ENCODE assay signal across 15 cellular contexts in the genomic region with DNA sequence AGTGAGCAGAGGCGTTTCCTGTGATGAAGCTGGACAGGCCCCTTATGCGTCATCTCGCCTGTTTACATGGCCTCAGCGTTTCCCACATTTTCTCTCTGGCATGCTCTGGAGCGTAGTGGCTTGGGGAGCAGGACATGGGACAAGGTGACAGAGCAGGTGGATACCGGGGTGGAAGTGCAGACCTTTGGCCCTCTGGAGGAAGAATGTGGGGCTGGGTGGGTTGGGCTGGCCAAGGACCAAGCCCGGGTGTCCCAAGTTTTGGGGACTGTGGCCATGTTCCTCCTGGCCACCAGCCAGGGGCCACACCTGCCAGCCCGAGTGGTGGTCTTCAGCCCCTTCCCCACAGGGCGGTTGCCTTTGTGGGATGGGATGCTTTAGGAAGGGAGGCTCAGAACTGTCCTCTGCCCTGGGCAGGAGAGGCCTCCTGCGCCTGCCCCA.
DNase-seq lines count a peak whose midpoint lies in the region; ATAC-seq, FAIRE-seq and TF ChIP-seq lines count a peak whose summit lies in the region.
"Had no signal": no experiment of that assay in that cellular context is flagged by ENCODE, and none has a peak within 500 bp of the region (broad histone marks: within the 10 kb centered on the region; RNA-seq: fewer than 3 reads in every experiment).

No MANE protein-coding gene starts in this region.

- in situ Hi-C loops in gastrocnemius medialis (cut with MboI; ENCODE audit: low sequenced_read_pairs in 4 of 4), result no loop called here

- H3K4me3 ChIP-seq in lung, result no peak overlapping the region
- H3K4me3 ChIP-seq in stomach, result no peak overlapping the region
- H3K4me3 ChIP-seq in gastrocnemius medialis, result no peak overlapping the region

- intact Hi-C loops in activated T-helper 2 cell treated with anti-CD3 and anti-CD28 coated beads, Interferon-gamma antibody, Interleukin-2, Interleukin-4, amounts not matched to agents 10 μg/mL and 5 μg/mL and 100 μg/mL, durations not matched to agents 14 hours and 24 hours and 36 hours (cut with micrococcal nuclease), result no loop called here
- intact Hi-C loops in stomach (cut with DNase I; ENCODE audit: low total_unique reads) (no loop called here), gastrocnemius medialis (cut with DNase I; ENCODE audit: low total_unique reads) (no loop called here)

- H3K36me3 ChIP-seq in lung (ENCODE audit: control insufficient read depth in 2 of 2, insufficient read depth in 2 of 2, low read length in 2 of 2), result no peaks in the 10 kb centered on the region
- no peaks in the 10 kb centered on the region for H3K36me3 ChIP-seq in stomach
- no peaks in the 10 kb centered on the region for H3K36me3 ChIP-seq in gastrocnemius medialis

- H3K9me3 Mint-ChIP-seq in activated CD8-positive, alpha-beta memory T cell treated with anti-CD3 and anti-CD28 coated beads, Interleukin-2, amount 10 ng/mL, durations not matched to agents 7 days and 5 days (ENCODE audit: low read depth), result no peaks in the 10 kb centered on the region
- H3K9me3 Mint-ChIP-seq in activated T-helper 2 cell treated with anti-CD3 and anti-CD28 coated beads, Interferon-gamma antibody, Interleukin-2, Interleukin-4, amounts not matched to agents 10 μg/mL and 5 μg/mL and 100 μg/mL, durations not matched to agents 14 hours and 24 hours and 36 hours, result peaks cover 5% of the 10 kb centered on the region

- H3K4me1 Mint-ChIP-seq in activated CD8-positive, alpha-beta memory T cell treated with anti-CD3 and anti-CD28 coated beads, Interleukin-2, amount 10 ng/mL, durations not matched to agents 7 days and 5 days, result no peaks in the 10 kb centered on the region
- H3K4me1 Mint-ChIP-seq in activated T-helper 2 cell treated with anti-CD3 and anti-CD28 coated beads, Interferon-gamma antibody, Interleukin-2, Interleukin-4, amounts not matched to agents 10 μg/mL and 5 μg/mL and 100 μg/mL, durations not matched to agents 14 hours and 24 hours and 36 hours (ENCODE audit: low read depth), result no peaks in the 10 kb centered on the region

- TF ChIP-seq EP300 in stomach (IDR thresholded peaks at IDR 0.05), result no peak

- no peak for TF ChIP-seq CTCF in lung (IDR thresholded peaks at IDR 0.05; ENCODE audit: control extremely low read depth, extremely low read depth)
- no peak for TF ChIP-seq CTCF in stomach (IDR thresholded peaks at IDR 0.05)
- no peak for TF ChIP-seq CTCF in gastrocnemius medialis (IDR thresholded peaks at IDR 0.05 in 4 of 5, conservative IDR thresholded peaks at IDR 0.05 in 1 of 5)

- DNase-seq in activated CD8-positive, alpha-beta memory T cell treated with anti-CD3 and anti-CD28 coated beads, Interleukin-2, amount 10 ng/mL, durations not matched to agents 7 days and 5 days, result peak; percentile 7
- DNase-seq in activated CD8-positive, alpha-beta memory T cell treated with anti-CD3 and anti-CD28 coated beads, Interleukin-2, amount 50 U/mL, for 4 hours, result no peak
- DNase-seq in activated T-helper 2 cell treated with anti-CD3 and anti-CD28 coated beads, Interferon-gamma antibody, Interleukin-2, Interleukin-4, amounts not matched to agents 10 μg/mL and 5 μg/mL and 100 μg/mL, durations not matched to agents 14 hours and 24 hours and 36 hours (ENCODE audit: low spot score), result peak; percentile 2
- DNase-seq in lung (ENCODE audit: low spot score), result peak; percentile 24
- DNase-seq in stomach, result peak; percentile 18
- no peak for DNase-seq in urothelium cell line (ENCODE audit: low spot score)
- DNase-seq in gastrocnemius medialis, result no peak
- DNase-seq in amygdala (lab: John Stamatoyannopoulos, UW), result no peak
- DNase-seq: C1 segment of cervical spinal cord, HFFc6, Karpas-422, NCI-H1930, NCI-H2171 had no signal

- H3K4me1 ChIP-seq in lung (ENCODE audit: control insufficient read depth in 2 of 2, insufficient read depth in 2 of 2, low read length in 2 of 2) (no peaks in the 10 kb centered on the region), stomach (no peaks in the 10 kb centered on the region), gastrocnemius medialis (no peaks in the 10 kb centered on the region)

- no peak for TF ChIP-seq POLR2A in stomach (IDR thresholded peaks at IDR 0.05)
- no peak for TF ChIP-seq POLR2A in gastrocnemius medialis (IDR thresholded peaks at IDR 0.05)

- H3K4me3 Mint-ChIP-seq in activated CD8-positive, alpha-beta memory T cell treated with anti-CD3 and anti-CD28 coated beads, Interleukin-2, amount 10 ng/mL, durations not matched to agents 7 days and 5 days, result no peak overlapping the region
- no peak overlapping the region for H3K4me3 Mint-ChIP-seq in activated T-helper 2 cell treated with anti-CD3 and anti-CD28 coated beads, Interferon-gamma antibody, Interleukin-2, Interleukin-4, amounts not matched to agents 10 μg/mL and 5 μg/mL and 100 μg/mL, durations not matched to agents 14 hours and 24 hours and 36 hours (ENCODE audit: low read depth)
- H3K4me3 Mint-ChIP-seq: HFFc6 had no signal

- H3K9me3 ChIP-seq in lung (ENCODE audit: control insufficient read depth in 2 of 2, insufficient read depth in 1 of 2, low read length in 1 of 2) (peaks cover 0 to 2% of the 10 kb centered on the region in 2 donors), stomach (no peaks in the 10 kb centered on the region), gastrocnemius medialis (no peaks in the 10 kb centered on the region)

- no peak for ATAC-seq in activated CD8-positive, alpha-beta memory T cell treated with anti-CD3 and anti-CD28 coated beads, Interleukin-2, amount 10 ng/mL, durations not matched to agents 7 days and 5 days
- no peak for ATAC-seq in lung (ENCODE audit: insufficient read depth, low FRiP score)
- no peak for ATAC-seq in gastrocnemius medialis
- ATAC-seq: Panc1 had no signal

- CTCF ChIA-PET in activated CD8-positive, alpha-beta memory T cell treated with anti-CD3 and anti-CD28 coated beads, Interleukin-2, amount 10 ng/mL, durations not matched to agents 7 days and 5 days (lab: Charles Lee), result no interaction called here

- 75 to 87% methylated on average over 10 of the region's 10 CpGs for WGBS in lung, 2 donors
- WGBS in stomach, 5 donors, result 40 to 66% (median 48%) methylated on average over 9 to 10 of the region's 10 CpGs

- no peak overlapping the region for H3K27ac ChIP-seq in lung (ENCODE audit: low read depth in 1 of 2, low read length in 1 of 2)
- no peak overlapping the region for H3K27ac ChIP-seq in stomach
- H3K27ac ChIP-seq in gastrocnemius medialis, result no peak overlapping the region

- no peak overlapping the region for H3K27ac Mint-ChIP-seq in activated CD8-positive, alpha-beta memory T cell treated with anti-CD3 and anti-CD28 coated beads, Interleukin-2, amount 10 ng/mL, durations not matched to agents 7 days and 5 days
- H3K27ac Mint-ChIP-seq in activated T-helper 2 cell treated with anti-CD3 and anti-CD28 coated beads, Interferon-gamma antibody, Interleukin-2, Interleukin-4, amounts not matched to agents 10 μg/mL and 5 μg/mL and 100 μg/mL, durations not matched to agents 14 hours and 24 hours and 36 hours, result no peak overlapping the region
- H3K27ac Mint-ChIP-seq: HFFc6 had no signal

- H3K27me3 ChIP-seq in lung (ENCODE audit: control insufficient read depth, insufficient read depth) (no peaks in the 10 kb centered on the region), stomach (peaks cover 0 to 44% (median 0%) of the 10 kb centered on the region in 3 donors), gastrocnemius medialis (no peaks in the 10 kb centered on the region)

- no peak for FAIRE-seq in urothelium cell line (lab: Jason Lieb, UNC)
- FAIRE-seq: H1 had no signal

- no peaks in the 10 kb centered on the region for H3K36me3 Mint-ChIP-seq in activated CD8-positive, alpha-beta memory T cell treated with anti-CD3 and anti-CD28 coated beads, Interleukin-2, amount 10 ng/mL, durations not matched to agents 7 days and 5 days
- H3K36me3 Mint-ChIP-seq in activated T-helper 2 cell treated with anti-CD3 and anti-CD28 coated beads, Interferon-gamma antibody, Interleukin-2, Interleukin-4, amounts not matched to agents 10 μg/mL and 5 μg/mL and 100 μg/mL, durations not matched to agents 14 hours and 24 hours and 36 hours (ENCODE audit: low read depth), result no peaks in the 10 kb centered on the region

- no peaks in the 10 kb centered on the region for H3K27me3 Mint-ChIP-seq in activated CD8-positive, alpha-beta memory T cell treated with anti-CD3 and anti-CD28 coated beads, Interleukin-2, amount 10 ng/mL, durations not matched to agents 7 days and 5 days
- no peaks in the 10 kb centered on the region for H3K27me3 Mint-ChIP-seq in activated T-helper 2 cell treated with anti-CD3 and anti-CD28 coated beads, Interferon-gamma antibody, Interleukin-2, Interleukin-4, amounts not matched to agents 10 μg/mL and 5 μg/mL and 100 μg/mL, durations not matched to agents 14 hours and 24 hours and 36 hours (ENCODE audit: low read depth)

Comparison
In these comparisons a context has a peak if more than half of its experiments do, and no peak if none do; other contexts are left out.
1. DNase-seq: peak in activated CD8-positive, alpha-beta memory T cell treated with anti-CD3 and anti-CD28 coated beads, Interleukin-2, amount 10 ng/mL, durations not matched to agents 7 days and 5 days (single experiment), activated T-helper 2 cell treated with anti-CD3 and anti-CD28 coated beads, Interferon-gamma antibody, Interleukin-2, Interleukin-4, amounts not matched to agents 10 μg/mL and 5 μg/mL and 100 μg/mL, durations not matched to agents 14 hours and 24 hours and 36 hours (single experiment), lung (single experiment) and stomach (single experiment); none in activated CD8-positive, alpha-beta memory T cell treated with anti-CD3 and anti-CD28 coated beads, Interleukin-2, amount 50 U/mL, for 4 hours (single experiment), urothelium cell line (single experiment), gastrocnemius medialis (0 of 2) and amygdala (0 of 56).